In the genomic region with DNA sequence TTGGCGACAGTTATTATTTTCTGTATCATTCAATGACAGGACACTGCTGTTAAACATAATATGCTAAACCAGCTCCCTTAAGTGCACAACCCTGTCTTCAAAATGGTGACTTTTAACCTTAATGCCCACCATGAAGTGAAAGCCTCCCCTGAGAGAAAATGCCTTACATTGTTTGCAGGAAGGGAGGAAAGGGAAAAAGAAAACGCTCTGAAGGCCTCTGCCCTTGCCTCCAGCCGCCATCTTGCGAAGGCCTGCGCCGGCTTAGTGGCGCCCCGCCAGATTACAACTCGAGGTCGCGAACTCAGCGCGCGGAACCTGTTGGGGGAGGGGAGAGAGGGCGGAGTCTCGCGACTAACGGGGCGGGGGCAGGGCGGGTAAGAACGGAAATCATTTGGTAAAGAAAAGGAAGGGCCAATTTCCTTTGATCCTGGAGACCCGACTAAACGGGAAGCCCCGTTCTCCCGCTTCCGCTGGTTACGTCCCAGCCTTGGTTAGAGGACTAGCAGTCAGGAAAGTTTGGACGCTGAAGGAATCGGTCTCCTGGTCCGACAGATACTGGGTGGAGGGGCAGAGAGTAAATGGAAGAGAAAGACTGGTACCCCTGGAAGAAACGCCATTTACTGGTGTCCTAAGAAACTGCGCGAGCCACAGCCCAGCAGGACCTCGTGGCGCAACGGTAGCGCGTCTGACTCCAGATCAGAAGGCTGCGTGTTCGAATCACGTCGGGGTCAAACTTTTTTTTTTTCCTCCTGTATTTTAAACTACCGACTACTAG, we compare ENCODE assay signal across 8 cellular contexts. TPM values are rescaled to one million over a fixed set of nuclear protein-coding genes. Genes with fewer than 3 reads are reported as not detected.
DNase-seq lines count a peak whose midpoint lies in the region; ATAC-seq and TF ChIP-seq lines count a peak whose summit lies in the region.

No MANE protein-coding gene starts in this region.

- H3K9me3 ChIP-seq in esophagus (ENCODE audit: control insufficient read depth in 2 of 2, insufficient read depth in 1 of 2, low read depth in 1 of 2, low read length in 1 of 2) (no peaks in the 10 kb centered on the region), muscle layer of colon (ENCODE audit: low read length) (no peaks in the 10 kb centered on the region)

- H3K9ac ChIP-seq in muscle layer of colon (ENCODE audit: low read length), result peak overlapping the region; percentile 58

- no peaks in the 10 kb centered on the region for H3K4me1 ChIP-seq in esophagus (ENCODE audit: control insufficient read depth in 2 of 2, insufficient read depth in 2 of 2, low read length in 1 of 2)
- peaks cover 5% of the 10 kb centered on the region for H3K4me1 ChIP-seq in muscle layer of colon (ENCODE audit: insufficient read depth, low read length)

- WGBS in esophagus, 2 donors, result 0% methylated on average over 43 of the region's 43 CpGs

- ATAC-seq in GM21576 (IDR thresholded peaks at IDR 0.05; ENCODE audit: unreplicated experiment), result peak; percentile 72

- H3K27me3 ChIP-seq in esophagus (ENCODE audit: control insufficient read depth in 1 of 2, insufficient read depth in 2 of 2, low read length in 2 of 2), result no peaks in the 10 kb centered on the region
- H3K27me3 ChIP-seq in muscle layer of colon (ENCODE audit: control insufficient read depth in 1 of 2, insufficient read depth in 2 of 2, low read length in 2 of 2), result no peaks in the 10 kb centered on the region

- 0 out of 2 replicates have a peak, but pooled peaks have one; percentile 1 for TF ChIP-seq RAD21 in Ishikawa (IDR thresholded peaks at IDR 0.05; ENCODE audit: low read depth)

- H3K4me3 ChIP-seq in esophagus (ENCODE audit: low read depth in 1 of 2, low read length in 2 of 2) (peak overlapping the region; percentile 56 to 80), muscle layer of colon (ENCODE audit: low read depth in 1 of 2, low read length in 2 of 2) (peak overlapping the region; percentile 79 to 92)

- H3K36me3 ChIP-seq in esophagus (ENCODE audit: control insufficient read depth in 2 of 2, insufficient read depth in 2 of 2, low read length in 1 of 2) (no peaks in the 10 kb centered on the region), muscle layer of colon (ENCODE audit: insufficient read depth, low read length) (no peaks in the 10 kb centered on the region)

- H3K27ac ChIP-seq in esophagus (ENCODE audit: low read depth in 2 of 2, low read length in 1 of 2) (peak overlapping the region; percentile 91 to 99), muscle layer of colon (ENCODE audit: low read depth, low read length) (peak overlapping the region; percentile 89)

- no peak for TF ChIP-seq EP300 in Ishikawa (IDR thresholded peaks at IDR 0.05; ENCODE audit: borderline replicate concordance)

- peak; percentile 98 for DNase-seq in DMS114 treated with DMSO at 0.1 percent for 48 hours (lab: John Stamatoyannopoulos, UW; ENCODE audit: unreplicated experiment)
- peak; percentile 62 for DNase-seq in OCI-M2 (lab: John Stamatoyannopoulos, UW; ENCODE audit: unreplicated experiment)
- DNase-seq in activated T-cell treated with anti-CD3 and anti-CD28 coated beads, Interleukin-2, amount 50 U/mL, for 1 hour, result peak; percentile 93
- peak; percentile 83 to 89 for DNase-seq in stimulated activated CD8-positive, alpha-beta memory T cell treated with anti-CD3 and anti-CD28 coated beads, Interleukin-7, amount 100 ng/mL, for 1 hour (ENCODE audit: low read depth in 2 of 2)

TF ChIP-seq in Ishikawa, 13 proteins besides CTCF, POLR2A, EP300 and RAD21:
- TF ChIP-seq CREB1 (IDR thresholded peaks at IDR 0.05; ENCODE audit: low read depth) (no peak), REST (IDR thresholded peaks at IDR 0.05; ENCODE audit: low read depth) (no peak), YY1 (IDR thresholded peaks at IDR 0.05; ENCODE audit: low read depth) (peak; percentile 93), EGR1 (IDR thresholded peaks at IDR 0.05) (no peak), NFIC (IDR thresholded peaks at IDR 0.05) (peak; percentile 87), TCF12 (IDR thresholded peaks at IDR 0.05; ENCODE audit: low read depth) (peak; percentile 40; the same call in 1 of the 2 replicates), USF1 (IDR thresholded peaks at IDR 0.05) (peak; percentile 29; the same call in 1 of the 2 replicates), TEAD4 (IDR thresholded peaks at IDR 0.05) (peak; percentile 95), TAF1 (IDR thresholded peaks at IDR 0.05; ENCODE audit: low read depth) (peak; percentile 67; the same call in 1 of the 2 replicates), ZBTB7A (IDR thresholded peaks at IDR 0.05; ENCODE audit: low read depth) (0 out of 2 replicates have a peak, but pooled peaks have one; percentile 24), FOXM1 (IDR thresholded peaks at IDR 0.05; ENCODE audit: borderline replicate concordance, low read depth) (no peak), CEBPB (IDR thresholded peaks at IDR 0.05) (peak; percentile 55; the same call in 1 of the 2 replicates)
- TF ChIP-seq, protein P1, sequence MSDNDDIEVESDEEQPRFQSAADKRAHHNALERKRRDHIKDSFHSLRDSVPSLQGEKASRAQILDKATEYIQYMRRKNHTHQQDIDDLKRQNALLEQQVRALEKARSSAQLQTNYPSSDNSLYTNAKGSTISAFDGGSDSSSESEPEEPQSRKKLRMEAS (IDR thresholded peaks at IDR 0.05), result peak; percentile 75
TF ChIP-seq in Ishikawa: peak in this region for 9.

RNA-seq across cellular contexts. Expression of gene TMPO, which starts 11.6 kb away (rescaled TPM):
- 10 to 100 TPM; 29.1 to 34.5 TPM for polyA plus RNA-seq in esophagus

Comparison
In these comparisons a context has a peak if more than half of its experiments do, and no peak if none do; other contexts are left out.
1. Peak in every context shown above with its lines: DNase-seq, ATAC-seq, H3K4me3 ChIP-seq and H3K27ac ChIP-seq.